In the genomic region with DNA sequence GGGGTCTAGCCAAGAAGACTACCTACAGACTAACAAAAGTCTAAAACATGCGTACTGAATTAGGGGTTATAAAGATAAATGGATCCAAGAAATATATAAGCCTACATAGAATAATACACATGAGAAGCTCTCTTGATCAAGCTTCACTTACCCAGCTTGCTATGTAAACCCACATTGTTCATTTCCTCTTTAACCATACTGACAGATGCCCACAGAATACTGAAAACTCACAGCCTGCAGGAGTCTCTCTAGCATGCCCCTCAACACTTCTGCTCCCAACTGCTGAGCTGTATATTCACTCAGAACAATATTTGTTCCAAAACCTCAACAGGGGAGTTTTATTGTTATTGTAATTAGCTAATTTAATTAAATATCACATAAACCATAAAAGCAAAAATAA, we compare ENCODE assay signal across 11 cellular contexts. TPM values are rescaled to one million over a fixed set of nuclear protein-coding genes. Genes with fewer than 3 reads are reported as not detected.
A peak's percentile ranks its signal among the peaks of the same experiment; 100 is the strongest.
DNase-seq lines count a peak whose midpoint lies in the region; ATAC-seq and TF ChIP-seq lines count a peak whose summit lies in the region.
"Had no signal": no experiment of that assay in that cellular context is flagged by ENCODE, and none has a peak within 500 bp of the region (broad histone marks: within the 10 kb centered on the region; RNA-seq: fewer than 3 reads in every experiment).

No MANE protein-coding gene starts in this region.

- ATAC-seq in SK-N-SH treated with all-trans-retinoic acid at 6 μM for 48 hours (no peak; the same call in 2 of the 3 replicates), HG03095 (IDR thresholded peaks at IDR 0.05; ENCODE audit: unreplicated experiment) (peak; percentile 32), psoas muscle (no peak), GM18505 (IDR thresholded peaks at IDR 0.05; ENCODE audit: unreplicated experiment) (no peak)
- ATAC-seq: activated naive CD4-positive, alpha-beta T cell treated with anti-CD3 and anti-CD28 coated beads, Interleukin-2, amount 50 U/mL, for 72 hours had no signal

- H3K79me2 ChIP-seq in SK-N-SH (ENCODE audit: insufficient read depth) (no peaks in the 10 kb centered on the region), OCI-LY7 (ENCODE audit: insufficient read depth, low read depth, low read length) (no peaks in the 10 kb centered on the region)

- no peak for DNase-seq in SK-N-SH
- peak; percentile 48 for DNase-seq in OCI-LY7 (ENCODE audit: low spot score)
- DNase-seq in psoas muscle, result no peak
- DNase-seq in NCI-H1694 treated with DMSO at 0.1 percent for 48 hours (lab: John Stamatoyannopoulos, UW), result no peak
- DNase-seq in RKO (ENCODE audit: low spot score), result no peak
- DNase-seq: activated CD4-positive, CD25-positive, alpha-beta regulatory T cell treated with anti-CD3 and anti-CD28 coated beads, Interleukin-2, amount 50 U/mL, for 72 hours; NCI-H187 treated with DMSO at 0.1 percent for 48 hours had no signal

- no peak for TF ChIP-seq EP300 in SK-N-SH (IDR thresholded peaks at IDR 0.05; ENCODE audit: borderline replicate concordance in 1 of 2, low read depth in 1 of 2, low read length in 1 of 2)

- H3K9me3 ChIP-seq in SK-N-SH, result peaks cover 8% of the 10 kb centered on the region; the same call in 1 of the 2 replicates
- H3K9me3 ChIP-seq in OCI-LY7 (ENCODE audit: low read length), result peaks cover 11% of the 10 kb centered on the region; the same call in 1 of the 2 replicates
- H3K9me3 ChIP-seq in psoas muscle, result peaks cover 11% of the 10 kb centered on the region

- no peak for TF ChIP-seq POLR2A in GM18505 (IDR thresholded peaks at IDR 0.05; ENCODE audit: borderline replicate concordance, extremely low read depth, insufficient read depth, insufficient read length)

- intact Hi-C loops in OCI-LY7 (cut with micrococcal nuclease; ENCODE audit: unreplicated experiment), result no loop called here
- intact Hi-C loops in psoas muscle (cut with DNase I), result no loop called here

- H3K4me3 ChIP-seq in SK-N-SH (ENCODE audit: low read depth in 2 of 2, low read length in 1 of 2), result no peak overlapping the region
- H3K4me3 ChIP-seq in OCI-LY7 (ENCODE audit: low read depth, low read length, poor library complexity, severe bottlenecking), result no peak overlapping the region
- H3K4me3 ChIP-seq in psoas muscle, result peak overlapping the region; percentile 5

- H3K9ac ChIP-seq in SK-N-SH, result no peak overlapping the region

- H3K4me1 ChIP-seq in SK-N-SH (ENCODE audit: control insufficient read depth in 1 of 2, insufficient read depth in 2 of 2, low read depth in 1 of 2, low read length in 1 of 2), result peaks cover 0 to 10% of the 10 kb centered on the region in 2 experiments; a peak in 2 of 4 replicates
- H3K4me1 ChIP-seq in OCI-LY7 (ENCODE audit: insufficient read depth, low read length, poor library complexity, severe bottlenecking), result peaks cover 47% of the 10 kb centered on the region
- H3K4me1 ChIP-seq in psoas muscle, result peaks cover 27% of the 10 kb centered on the region

- H3F3A ChIP-seq in SK-N-SH (replicated peaks; ENCODE audit: insufficient read depth), result peaks cover 3% of the 10 kb centered on the region

- no peak overlapping the region for H3K4me2 ChIP-seq in SK-N-SH
- H3K4me2 ChIP-seq in OCI-LY7 (ENCODE audit: low read length), result no peak overlapping the region

- CTCF ChIA-PET in SK-N-SH (lab: Yijun Ruan, JAX), result interaction anchor here (0.6 to 1.6 kb wide), 3 partner anchors 49 to 1102 kb away, joined by 3 to 4 read pairs (median 3); no protein-coding TSS in a partner anchor
- CTCF ChIA-PET in OCI-LY7 (lab: Charles Lee; ENCODE audit: unreplicated experiment), result interaction anchor here (0.8 kb wide), 1 partner anchor 54 kb away, joined by 3 read pairs; no protein-coding TSS in a partner anchor

- 100% methylated on average over 1 of the region's 1 CpG for WGBS in SK-N-SH (ENCODE audit: low lambda C conversion rate)
- WGBS in psoas muscle, 3 donors, result 92 to 100% (median 97%) methylated on average over 1 of the region's 1 CpG

- H3K36me3 ChIP-seq in SK-N-SH (replicated peaks in 1 of 2; ENCODE audit: control insufficient read depth in 1 of 2, insufficient read depth in 2 of 2, low read length in 1 of 2) (peaks cover under 1 to 9% of the 10 kb centered on the region in 2 experiments), OCI-LY7 (ENCODE audit: insufficient read depth, low read length) (peaks cover 21% of the 10 kb centered on the region), psoas muscle (ENCODE audit: insufficient read depth in 1 of 2, low read depth in 1 of 2) (no peaks in the 10 kb centered on the region)

- POLR2A ChIA-PET in SK-N-SH (lab: Yijun Ruan, JAX), result no interaction called here
- POLR2A ChIA-PET in OCI-LY7 (lab: Charles Lee), result interaction anchor here (0.5 to 2.9 kb wide), 9 partner anchors 27 to 502 kb away, joined by 3 to 16 read pairs (median 3); partner anchors contain the start of gene RFX3

- H3K27me3 ChIP-seq in SK-N-SH (ENCODE audit: insufficient read depth) (no peaks in the 10 kb centered on the region), psoas muscle (ENCODE audit: insufficient read depth in 3 of 3, low read length in 2 of 3) (no peaks in the 10 kb centered on the region)

- H4K20me1 ChIP-seq in SK-N-SH (ENCODE audit: insufficient read depth) (no peaks in the 10 kb centered on the region), OCI-LY7 (ENCODE audit: insufficient read depth, low read length) (no peaks in the 10 kb centered on the region)

- H3K27ac ChIP-seq in SK-N-SH (ENCODE audit: low read depth in 2 of 2, low read length in 1 of 2) (0 out of 4 replicates have a peak overlapping the region, but pooled peaks of 1 of the 2 experiments have one; percentile 25), OCI-LY7 (ENCODE audit: low read depth, low read length, poor library complexity, severe bottlenecking) (no peak overlapping the region), psoas muscle (peak overlapping the region; percentile 2)

- no peaks in the 10 kb centered on the region for H3K9me2 ChIP-seq in SK-N-SH
- H3K9me2 ChIP-seq in OCI-LY7 (ENCODE audit: insufficient read depth, low read length), result no peaks in the 10 kb centered on the region

- no peak for TF ChIP-seq CTCF in SK-N-SH (IDR thresholded peaks at IDR 0.05)
- TF ChIP-seq CTCF in OCI-LY7 (conservative IDR thresholded peaks at IDR 0.05; ENCODE audit: low read length), result 0 out of 2 replicates have a peak, but pooled peaks have one; percentile 15
- TF ChIP-seq CTCF in psoas muscle (IDR thresholded peaks at IDR 0.05), result no peak

- no peak overlapping the region for H2AFZ ChIP-seq in SK-N-SH (ENCODE audit: low read depth)
- no peak overlapping the region for H2AFZ ChIP-seq in OCI-LY7 (ENCODE audit: low read length)

- no TSS peak for BruUV-seq in OCI-LY7 (replicated peaks; lab: Mats Ljungman, UMichigan)

- TF ChIP-seq RAD21 in SK-N-SH (IDR thresholded peaks at IDR 0.05; ENCODE audit: low read length), result peak; percentile 33

TF ChIP-seq in SK-N-SH, 30 proteins besides CTCF, POLR2A, EP300 and RAD21 (continues in another document):
- TF ChIP-seq MAX (IDR thresholded peaks at IDR 0.05; ENCODE audit: low read depth) (no peak), MEF2A (IDR thresholded peaks at IDR 0.05; ENCODE audit: borderline replicate concordance, low read depth) (no peak), RCOR1 (IDR thresholded peaks at IDR 0.05; ENCODE audit: low read length) (no peak), MXI1 (IDR thresholded peaks at IDR 0.05; ENCODE audit: low read depth, low read length) (no peak), GATA2 (CRISPR knock-in tag; IDR thresholded peaks at IDR 0.05) (no peak), GABPA (IDR thresholded peaks at IDR 0.05; ENCODE audit: low read depth) (no peak), YY1 (IDR thresholded peaks at IDR 0.05; ENCODE audit: low read depth) (no peak)
- TF ChIP-seq, protein P1, sequence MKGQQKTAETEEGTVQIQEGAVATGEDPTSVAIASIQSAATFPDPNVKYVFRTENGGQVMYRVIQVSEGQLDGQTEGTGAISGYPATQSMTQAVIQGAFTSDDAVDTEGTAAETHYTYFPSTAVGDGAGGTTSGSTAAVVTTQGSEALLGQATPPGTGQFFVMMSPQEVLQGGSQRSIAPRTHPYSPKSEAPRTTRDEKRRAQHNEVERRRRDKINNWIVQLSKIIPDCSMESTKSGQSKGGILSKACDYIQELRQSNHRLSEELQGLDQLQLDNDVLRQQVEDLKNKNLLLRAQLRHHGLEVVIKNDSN (IDR thresholded peaks at IDR 0.05; ENCODE audit: borderline replicate concordance, low read depth), result no peak

TF ChIP-seq in SK-N-SH treated with all-trans-retinoic acid at 6 μM for 48 hours, 23 proteins besides CTCF, POLR2A, EP300 and RAD21 (continues in another document):
- TF ChIP-seq PPARA (CRISPR knock-in tag; IDR thresholded peaks at IDR 0.05; ENCODE audit: borderline replicate concordance), result no peak
- no peak for TF ChIP-seq POU6F1 (CRISPR knock-in tag; IDR thresholded peaks at IDR 0.05; ENCODE audit: borderline replicate concordance, low read depth)

RNA-seq across cellular contexts. Expression of gene RFX3, which starts 52.4 kb away (rescaled TPM):
- polyA plus RNA-seq in SK-N-SH (2012; rRNA removed) (1.7 and 2.1 TPM in 2 replicates), psoas muscle (1 to 10 TPM in 1 of 3 donors, under 1 TPM in 2; 0.38 to 1.3 (median 0.84) TPM)
- polyA plus RNA-seq in SK-N-SH (2012; cell fraction: cytosol; rRNA removed), result 1.0 and 1.5 TPM in 2 replicates
- polyA plus RNA-seq in SK-N-SH (2012; cell fraction: nucleus; rRNA removed), result 2.6 and 5.5 TPM in 2 replicates
- 6.9 and 11.5 TPM in 2 replicates for total RNA-seq in OCI-LY7 (2014; rRNA removed; shearing (Covaris generic))
- total RNA-seq in OCI-LY7 (2022) (18.1 and 22.4 TPM in 2 replicates), psoas muscle (1 to 10 TPM; 2.8 to 5.7 (median 5.3) TPM)
